Comparison of ENCODE assay signal across 8 cellular contexts in genomic region chrX:2848806-2849420, GRCh38. TPM values are rescaled to one million over a fixed set of nuclear protein-coding genes. Genes with fewer than 3 reads are reported as not detected.
DNase-seq lines count a peak whose midpoint lies in the region; ATAC-seq and TF ChIP-seq lines count a peak whose summit lies in the region.
"Had no signal": no experiment of that assay in that cellular context is flagged by ENCODE, and none has a peak within 500 bp of the region (broad histone marks: within the 10 kb centered on the region; RNA-seq: fewer than 3 reads in every experiment).

No MANE protein-coding gene starts in this region.

- no peaks in the 10 kb centered on the region for H3K9me3 Mint-ChIP-seq in HFFc6
- H3K9me3 Mint-ChIP-seq: activated B cell treated with CpG ODN at 0.5 μM for 24 hours had no signal

- DNase-seq in HFFc6: no peak
- peak; percentile 68 to 81 for DNase-seq in SJSA1 (ENCODE audit: low read depth in 1 of 2, low spot score in 2 of 2)
- DNase-seq in fibroblast of villous mesenchyme (ENCODE audit: low read depth): peak; percentile 56
- DNase-seq in thoracic aorta (ENCODE audit: low spot score): no peak
- no peak for DNase-seq in nucleus accumbens (lab: John Stamatoyannopoulos, UW)
- DNase-seq: activated B cell treated with CpG ODN at 0.5 μM for 24 hours had no signal

- H3K36me3 ChIP-seq in SJSA1 (no peaks in the 10 kb centered on the region), thoracic aorta (no peaks in the 10 kb centered on the region)

- H3K9me3 ChIP-seq in SJSA1 (replicated peaks) (no peaks in the 10 kb centered on the region), thoracic aorta (no peaks in the 10 kb centered on the region)

- H3K27ac Mint-ChIP-seq in HFFc6: peak overlapping the region; percentile 70
- H3K27ac Mint-ChIP-seq: activated B cell treated with CpG ODN at 0.5 μM for 24 hours had no signal

- H3K36me3 Mint-ChIP-seq in HFFc6 (ENCODE audit: low read depth): no peaks in the 10 kb centered on the region

- H3K4me3 ChIP-seq in SJSA1 (peak overlapping the region; percentile 14), fibroblast of villous mesenchyme (ENCODE audit: low read depth, low read length) (peak overlapping the region; percentile 18), thoracic aorta (peak overlapping the region; percentile 52)

- peaks cover 20% of the 10 kb centered on the region for H3K4me1 Mint-ChIP-seq in HFFc6 (ENCODE audit: low read depth)
- H3K4me1 Mint-ChIP-seq: activated B cell treated with CpG ODN at 0.5 μM for 24 hours had no signal

- peak overlapping the region; percentile 38; the same call in 1 of the 2 replicates for H3K4me3 Mint-ChIP-seq in HFFc6
- H3K4me3 Mint-ChIP-seq: activated B cell treated with CpG ODN at 0.5 μM for 24 hours had no signal

- H3K27ac ChIP-seq in SJSA1 (peak overlapping the region; percentile 99), thoracic aorta (peak overlapping the region in 1 of 2 donors; percentile 21)

- H3K27me3 Mint-ChIP-seq in HFFc6 (ENCODE audit: insufficient read depth): no peaks in the 10 kb centered on the region
- H3K27me3 Mint-ChIP-seq: activated B cell treated with CpG ODN at 0.5 μM for 24 hours had no signal

- ATAC-seq in thoracic aorta (ENCODE audit: insufficient number of reproducible peaks, low FRiP score, low read depth) (no peak), HG03139 (IDR thresholded peaks at IDR 0.05; ENCODE audit: unreplicated experiment) (no peak), GM18870 (IDR thresholded peaks at IDR 0.05; ENCODE audit: unreplicated experiment) (no peak)

- H3K4me1 ChIP-seq in SJSA1 (replicated peaks) (peaks cover 22% of the 10 kb centered on the region), thoracic aorta (ENCODE audit: control insufficient read depth in 1 of 2, low read depth in 2 of 2) (no peaks in the 10 kb centered on the region)

- H3K27me3 ChIP-seq in SJSA1 (replicated peaks): no peaks in the 10 kb centered on the region
- no peaks in the 10 kb centered on the region for H3K27me3 ChIP-seq in thoracic aorta (replicated peaks; ENCODE audit: insufficient read depth)

- TF ChIP-seq CTCF in HFFc6 (IDR thresholded peaks at IDR 0.05) (no peak), fibroblast of villous mesenchyme (IDR thresholded peaks at IDR 0.05; ENCODE audit: insufficient read depth, low read depth, low read length) (no peak), thoracic aorta (IDR thresholded peaks at IDR 0.05) (no peak)

RNA-seq across cellular contexts. Expression of gene GYG2, which starts 20.2 kb away (rescaled TPM):
- under 1 TPM in 4 of 6 experiments, not detected in 2; 0.35 to 0.79 (median 0.51) TPM for total RNA-seq in HFFc6 (2021; fragmentation: NEBNext Ultra II Directional; extraction: Animal tissue kit (Norgen Biotek cat#: 25700))
- 13.0 and 19.0 TPM in 2 replicates for total RNA-seq in SJSA1 (2014; rRNA removed; shearing (Covaris generic))
- total RNA-seq in fibroblast of villous mesenchyme (3.5 and 3.9 TPM in 2 replicates), thoracic aorta (1 to 10 TPM in 1 of 2 donors, under 1 TPM in 1; 0.41 to 1.5 TPM)
- total RNA-seq: activated B cell treated with CpG ODN at 0.5 μM for 24 hours had no signal

Comparison
In these comparisons a context has a peak if more than half of its experiments do, and no peak if none do; other contexts are left out.
1. DNase-seq: peak in SJSA1 (2 of 2) and fibroblast of villous mesenchyme (single experiment); none in HFFc6 (single experiment), thoracic aorta (single experiment) and nucleus accumbens (0 of 56).
2. Peak in every context shown above with its lines, with median percentiles within 50 percentile points of each other: H3K4me3 ChIP-seq.